9 cellular contexts compared by ENCODE assay signal in the genomic region with DNA sequence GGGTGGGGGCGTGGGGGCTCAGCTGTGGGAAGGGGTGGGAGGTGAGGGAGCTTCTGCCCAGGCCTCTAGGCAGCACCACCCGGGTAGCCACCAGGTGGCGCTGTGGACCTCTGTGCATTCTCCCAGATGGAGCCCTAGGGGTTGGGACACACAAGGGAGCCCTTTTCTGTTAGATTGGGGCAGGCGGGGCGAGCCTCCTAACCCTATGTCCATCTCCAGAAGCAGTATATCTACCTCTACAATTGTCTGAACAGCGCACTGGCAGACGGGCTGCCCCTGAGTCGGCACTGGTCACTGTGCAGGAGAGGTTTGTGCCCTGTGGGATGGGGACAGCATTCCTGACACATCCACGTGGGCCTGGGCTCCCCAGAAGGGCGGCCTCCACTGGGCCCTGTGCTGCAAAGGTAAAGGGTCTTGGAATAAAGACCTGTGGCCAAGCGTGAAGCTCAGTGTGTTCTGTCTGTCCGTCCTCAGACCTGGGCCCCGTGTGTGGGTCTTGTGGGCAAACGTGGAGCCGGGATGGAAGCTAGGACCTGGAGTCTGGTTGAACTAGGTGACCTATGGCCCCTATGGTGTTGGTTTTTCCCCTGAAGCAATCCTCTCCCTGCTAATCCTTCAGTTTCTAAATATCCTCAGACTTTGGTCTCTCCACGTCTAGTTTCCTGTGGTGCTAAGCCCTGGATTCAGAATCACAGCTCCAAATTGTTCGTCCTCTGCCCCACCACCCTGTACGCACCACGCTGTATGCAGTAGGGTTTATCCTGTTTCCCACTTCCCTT. TPM values are rescaled to one million over a fixed set of nuclear protein-coding genes. Genes with fewer than 3 reads are reported as not detected.
A peak's percentile ranks its signal among the peaks of the same experiment; 100 is the strongest.
DNase-seq lines count a peak whose midpoint lies in the region; ATAC-seq, FAIRE-seq and TF ChIP-seq lines count a peak whose summit lies in the region.
"Had no signal": no experiment of that assay in that cellular context is flagged by ENCODE, and none has a peak within 500 bp of the region (broad histone marks: within the 10 kb centered on the region; RNA-seq: fewer than 3 reads in every experiment).

No MANE protein-coding gene starts in this region.

- no peak overlapping the region for H3K4me3 Mint-ChIP-seq in activated naive CD8-positive, alpha-beta T cell treated with anti-CD3 and anti-CD28 coated beads for 36 hours
- H3K4me3 Mint-ChIP-seq: dendritic cell treated with granulocyte-macrophage colony-stimulating factor and Interleukin-4, amounts not matched to agents 40 ng/mL and 50 ng/mL, for 4 days had no signal

- 56% methylated on average over 19 of the region's 19 CpGs for WGBS in heart right ventricle, 2 donors

- peaks cover 17% of the 10 kb centered on the region for H3K27me3 Mint-ChIP-seq in activated naive CD8-positive, alpha-beta T cell treated with anti-CD3 and anti-CD28 coated beads for 36 hours

- H3K4me1 Mint-ChIP-seq in activated naive CD8-positive, alpha-beta T cell treated with anti-CD3 and anti-CD28 coated beads for 36 hours: peaks cover 6% of the 10 kb centered on the region

- no peaks in the 10 kb centered on the region for H3K36me3 Mint-ChIP-seq in activated naive CD8-positive, alpha-beta T cell treated with anti-CD3 and anti-CD28 coated beads for 36 hours

- H3K27ac ChIP-seq in KMS-11 (no peak overlapping the region), heart right ventricle (no peak overlapping the region)

- DNase-seq in ELR (ENCODE audit: low read depth) (peak; percentile 77), SW480 (ENCODE audit: low spot score) (peak; percentile 59), heart right ventricle (peak; percentile 62 to 82), sciatic nerve (ENCODE audit: low spot score) (peak; percentile 85), RCC 7860 (ENCODE audit: low spot score) (no peak), cerebellar nuclear complex (lab: John Stamatoyannopoulos, UW) (no peak)
- peak; percentile 73 for DNase-seq in activated naive CD8-positive, alpha-beta T cell treated with anti-CD3 and anti-CD28 coated beads for 36 hours

- no peak for FAIRE-seq in RCC 7860 (lab: Jason Lieb, UNC)

- no peak overlapping the region for H3K4me2 ChIP-seq in KMS-11

- ATAC-seq in heart right ventricle (peak; percentile 60 to 81 (median 68)), sciatic nerve (peak; percentile 61)

- H3K27me3 ChIP-seq in KMS-11 (ENCODE audit: insufficient read depth, low read depth): peaks cover 59% of the 10 kb centered on the region
- H3K27me3 ChIP-seq in heart right ventricle: peaks cover 0 to 33% (median 20%) of the 10 kb centered on the region in 7 donors

- H3K9me3 Mint-ChIP-seq in activated naive CD8-positive, alpha-beta T cell treated with anti-CD3 and anti-CD28 coated beads for 36 hours: no peaks in the 10 kb centered on the region
- H3K9me3 Mint-ChIP-seq: dendritic cell treated with granulocyte-macrophage colony-stimulating factor and Interleukin-4, amounts not matched to agents 40 ng/mL and 50 ng/mL, for 4 days had no signal

- intact Hi-C loops in heart right ventricle (cut with DNase I): loop anchor here in 9 of 10 donors (2.0 to 5.0 kb wide), 5 partner anchors 124 to 530 kb away; no protein-coding TSS in a partner anchor
- intact Hi-C loops in sciatic nerve (cut with DNase I): loop anchor here (5.0 to 10.0 kb wide), 2 partner anchors 128 to 526 kb away; partner anchors contain the start of gene SYT2

- no peak overlapping the region for H3K27ac Mint-ChIP-seq in activated naive CD8-positive, alpha-beta T cell treated with anti-CD3 and anti-CD28 coated beads for 36 hours
- H3K27ac Mint-ChIP-seq: dendritic cell treated with granulocyte-macrophage colony-stimulating factor and Interleukin-4, amounts not matched to agents 40 ng/mL and 50 ng/mL, for 4 days had no signal

- no peaks in the 10 kb centered on the region for H3K79me2 ChIP-seq in KMS-11 (ENCODE audit: insufficient read depth, low read depth)

- no peaks in the 10 kb centered on the region for H3K9me3 ChIP-seq in heart right ventricle

- H3K9ac ChIP-seq in KMS-11: no peak overlapping the region

- H2AFZ ChIP-seq in KMS-11 (ENCODE audit: low read depth): 0 out of 2 replicates have a peak overlapping the region, but pooled peaks have one; percentile 13

- TF ChIP-seq CTCF in KMS-11 (conservative IDR thresholded peaks at IDR 0.05; ENCODE audit: low read depth, low read length) (peak; percentile 78), heart right ventricle (IDR thresholded peaks at IDR 0.05) (peak; percentile 76 to 88 (median 86))

- H3K4me1 ChIP-seq in KMS-11 (ENCODE audit: low read depth, poor library complexity, severe bottlenecking) (peaks cover 4% of the 10 kb centered on the region), heart right ventricle (peaks cover 0 to 14% (median 6%) of the 10 kb centered on the region in 9 donors)

- H3K36me3 ChIP-seq in KMS-11 (ENCODE audit: insufficient read depth): no peaks in the 10 kb centered on the region
- no peaks in the 10 kb centered on the region for H3K36me3 ChIP-seq in heart right ventricle

- H4K20me1 ChIP-seq in KMS-11 (ENCODE audit: insufficient read depth): no peaks in the 10 kb centered on the region

- H3K4me3 ChIP-seq in KMS-11 (IDR thresholded peaks at IDR 0.05; ENCODE audit: insufficient read depth, low read depth, low read length) (no peak overlapping the region), heart right ventricle (no peak overlapping the region)

RNA-seq across cellular contexts. Expression of gene LGR6, which starts 4.4 kb away (rescaled TPM):
- total RNA-seq in activated naive CD8-positive, alpha-beta T cell treated with anti-CD3 and anti-CD28 coated beads for 36 hours: under 1 TPM; 0.06 to 0.22 TPM
- 10 to 100 TPM in 2 of 10 donors, 1 to 10 TPM in 3, under 1 TPM in 5; 0.19 to 13.5 (median 1.0) TPM for total RNA-seq in heart right ventricle
- 1 to 10 TPM; 3.2 to 3.7 TPM for polyA plus RNA-seq in heart right ventricle
- total RNA-seq in sciatic nerve: 0.53 TPM

RNA-seq across cellular contexts. Expression of gene PTPN7, which starts 28.8 kb away (rescaled TPM):
- 100 to 1,000 TPM; 317 to 329 TPM for total RNA-seq in activated naive CD8-positive, alpha-beta T cell treated with anti-CD3 and anti-CD28 coated beads for 36 hours
- 1 to 10 TPM in 2 of 10 donors, under 1 TPM in 8; 0.09 to 6.2 (median 0.47) TPM for total RNA-seq in heart right ventricle
- under 1 TPM; 0.32 to 0.51 TPM for polyA plus RNA-seq in heart right ventricle
- 2.5 TPM for total RNA-seq in sciatic nerve

RNA-seq across cellular contexts. Expression of gene ARL8A, which starts 44.7 kb away (rescaled TPM):
- 10 to 100 TPM; 23.4 to 27.8 TPM for total RNA-seq in activated naive CD8-positive, alpha-beta T cell treated with anti-CD3 and anti-CD28 coated beads for 36 hours
- total RNA-seq in heart right ventricle (10 to 100 TPM; 70.9 to 92.7 (median 83.4) TPM), sciatic nerve (112 TPM)
- 10 to 100 TPM; 21.5 to 29.6 TPM for polyA plus RNA-seq in heart right ventricle

Comparison
In these comparisons a context has a peak if more than half of its experiments do, and no peak if none do; other contexts are left out.
1. DNase-seq: peak in ELR (single experiment), SW480 (single experiment), activated naive CD8-positive, alpha-beta T cell treated with anti-CD3 and anti-CD28 coated beads for 36 hours (single experiment), heart right ventricle (2 of 2) and sciatic nerve (single experiment); none in RCC 7860 (single experiment) and cerebellar nuclear complex (0 of 2).
2. RNA of gene PTPN7, which starts 28.8 kb away (total RNA-seq): 317 to 329 TPM in activated naive CD8-positive, alpha-beta T cell treated with anti-CD3 and anti-CD28 coated beads for 36 hours; 2.5 TPM in sciatic nerve (single experiment) and 0.09 to 6.2 TPM in heart right ventricle; every median in the first group is over 10 times any median in the second.